In genomic region chr21:20998456-20998789, GRCh38 we compare ENCODE assay signal across 9 cellular contexts. TPM values are rescaled to one million over a fixed set of nuclear protein-coding genes. Genes with fewer than 3 reads are reported as not detected.
A peak's percentile ranks its signal among the peaks of the same experiment; 100 is the strongest.
DNase-seq lines count a peak whose midpoint lies in the region; ATAC-seq and TF ChIP-seq lines count a peak whose summit lies in the region.
"Had no signal": no experiment of that assay in that cellular context is flagged by ENCODE, and none has a peak within 500 bp of the region (broad histone marks: within the 10 kb centered on the region; RNA-seq: fewer than 3 reads in every experiment).

No MANE protein-coding gene starts in this region.

- peak overlapping the region; percentile 61 for H3K4me3 Mint-ChIP-seq in activated CD4-positive, alpha-beta T cell treated with anti-CD3 and anti-CD28 coated beads, Interleukin-2, amount 10 ng/mL, durations not matched to agents 7 days and 5 days

- H3K4me3 ChIP-seq in kidney epithelial cell (ENCODE audit: low read depth, low read length) (peak overlapping the region; percentile 41), thoracic aorta (peak overlapping the region; percentile 71)

- no peak for DNase-seq in activated CD4-positive, alpha-beta T cell treated with anti-CD3 and anti-CD28 coated beads, Interleukin-2, amount 10 ng/mL, durations not matched to agents 7 days and 5 days
- no peak for DNase-seq in activated CD4-positive, alpha-beta T cell treated with anti-CD3 and anti-CD28 coated beads for 48 hours
- DNase-seq in activated naive CD4-positive, alpha-beta T cell treated with anti-CD3 and anti-CD28 coated beads, Interleukin-2, amount 50 U/mL, for 72 hours (ENCODE audit: low spot score in 2 of 2), result no peak
- no peak for DNase-seq in kidney epithelial cell (ENCODE audit: low read depth)
- DNase-seq in thoracic aorta (ENCODE audit: low spot score), result no peak
- no peak for DNase-seq in effector CD4-positive, alpha-beta T cell

- no peaks in the 10 kb centered on the region for H3K9me3 Mint-ChIP-seq in activated CD4-positive, alpha-beta T cell treated with anti-CD3 and anti-CD28 coated beads, Interleukin-2, amount 10 ng/mL, durations not matched to agents 7 days and 5 days
- no peaks in the 10 kb centered on the region for H3K9me3 Mint-ChIP-seq in activated naive CD4-positive, alpha-beta T cell treated with anti-CD3 and anti-CD28 coated beads, Interleukin-2, amount 50 U/mL, for 72 hours

- H3K27me3 Mint-ChIP-seq in activated CD4-positive, alpha-beta T cell treated with anti-CD3 and anti-CD28 coated beads, Interleukin-2, amount 10 ng/mL, durations not matched to agents 7 days and 5 days, result peaks cover 26% of the 10 kb centered on the region

- CTCF ChIA-PET in activated CD4-positive, alpha-beta T cell treated with anti-CD3 and anti-CD28 coated beads, Interleukin-2, amount 10 ng/mL, durations not matched to agents 7 days and 5 days (lab: Charles Lee), result no interaction called here

- H3K36me3 ChIP-seq in kidney epithelial cell (ENCODE audit: control insufficient read depth, insufficient read depth, low read length) (no peaks in the 10 kb centered on the region), thoracic aorta (no peaks in the 10 kb centered on the region)

- no peak overlapping the region for H3K27ac Mint-ChIP-seq in activated CD4-positive, alpha-beta T cell treated with anti-CD3 and anti-CD28 coated beads, Interleukin-2, amount 10 ng/mL, durations not matched to agents 7 days and 5 days
- H3K27ac Mint-ChIP-seq in activated naive CD4-positive, alpha-beta T cell treated with anti-CD3 and anti-CD28 coated beads, Interleukin-2, amount 50 U/mL, for 72 hours, result no peak overlapping the region

- no peaks in the 10 kb centered on the region for H3K9me3 ChIP-seq in thoracic aorta

- peaks cover 7 to 14% of the 10 kb centered on the region in 2 donors for H3K4me1 ChIP-seq in thoracic aorta (ENCODE audit: control insufficient read depth in 1 of 2, low read depth in 2 of 2)

- H3K27me3 ChIP-seq in kidney epithelial cell (ENCODE audit: control insufficient read depth, insufficient read depth, low read length), result peaks cover 14% of the 10 kb centered on the region
- no peaks in the 10 kb centered on the region for H3K27me3 ChIP-seq in thoracic aorta (replicated peaks; ENCODE audit: insufficient read depth)

- ATAC-seq in activated naive CD4-positive, alpha-beta T cell treated with anti-CD3 and anti-CD28 coated beads, Interleukin-2, amount 50 U/mL, for 72 hours, result peak; percentile 14 to 59
- ATAC-seq in thoracic aorta (ENCODE audit: insufficient number of reproducible peaks, low FRiP score, low read depth), result no peak
- ATAC-seq in GM21717 (IDR thresholded peaks at IDR 0.05; ENCODE audit: unreplicated experiment), result no peak
- no peak for ATAC-seq in GM21723 (IDR thresholded peaks at IDR 0.05; ENCODE audit: unreplicated experiment)

- peaks cover 11% of the 10 kb centered on the region for H3K4me1 Mint-ChIP-seq in activated CD4-positive, alpha-beta T cell treated with anti-CD3 and anti-CD28 coated beads, Interleukin-2, amount 10 ng/mL, durations not matched to agents 7 days and 5 days

- TF ChIP-seq CTCF in kidney epithelial cell (IDR thresholded peaks at IDR 0.05; ENCODE audit: insufficient read depth, low read length, poor library complexity, severe bottlenecking) (no peak), thoracic aorta (IDR thresholded peaks at IDR 0.05) (no peak)

- POLR2A ChIA-PET in activated CD4-positive, alpha-beta T cell treated with anti-CD3 and anti-CD28 coated beads, Interleukin-2, amount 10 ng/mL, durations not matched to agents 7 days and 5 days (lab: Charles Lee), result no interaction called here

- H3K36me3 Mint-ChIP-seq in activated CD4-positive, alpha-beta T cell treated with anti-CD3 and anti-CD28 coated beads, Interleukin-2, amount 10 ng/mL, durations not matched to agents 7 days and 5 days (ENCODE audit: low read depth), result no peaks in the 10 kb centered on the region
- no peaks in the 10 kb centered on the region for H3K36me3 Mint-ChIP-seq in activated naive CD4-positive, alpha-beta T cell treated with anti-CD3 and anti-CD28 coated beads, Interleukin-2, amount 50 U/mL, for 72 hours

- no peak overlapping the region for H3K27ac ChIP-seq in thoracic aorta

RNA-seq across cellular contexts. Expression of gene NCAM2, which starts 0.2 kb away (rescaled TPM):
- not detected for total RNA-seq in activated CD4-positive, alpha-beta T cell treated with anti-CD3 and anti-CD28 coated beads, Interleukin-2, amount 10 ng/mL, durations not matched to agents 7 days and 5 days
- not detected for total RNA-seq in activated naive CD4-positive, alpha-beta T cell treated with anti-CD3 and anti-CD28 coated beads, Interleukin-2, amount 50 U/mL, for 72 hours
- total RNA-seq in kidney epithelial cell (under 0.01 and 1.8 TPM in 2 replicates), thoracic aorta (1 to 10 TPM in 1 of 2 donors, under 1 TPM in 1; 0.99 to 1.4 TPM)
- total RNA-seq: activated CD8-positive, alpha-beta memory T cell treated with anti-CD3 and anti-CD28 coated beads for 36 hours had no signal

Comparison
In these comparisons a context has a peak if more than half of its experiments do, and no peak if none do; other contexts are left out.
1. ATAC-seq: peak in activated naive CD4-positive, alpha-beta T cell treated with anti-CD3 and anti-CD28 coated beads, Interleukin-2, amount 50 U/mL, for 72 hours (2 of 2); none in thoracic aorta (single experiment), GM21717 (single experiment) and GM21723 (single experiment).